In the genomic region with DNA sequence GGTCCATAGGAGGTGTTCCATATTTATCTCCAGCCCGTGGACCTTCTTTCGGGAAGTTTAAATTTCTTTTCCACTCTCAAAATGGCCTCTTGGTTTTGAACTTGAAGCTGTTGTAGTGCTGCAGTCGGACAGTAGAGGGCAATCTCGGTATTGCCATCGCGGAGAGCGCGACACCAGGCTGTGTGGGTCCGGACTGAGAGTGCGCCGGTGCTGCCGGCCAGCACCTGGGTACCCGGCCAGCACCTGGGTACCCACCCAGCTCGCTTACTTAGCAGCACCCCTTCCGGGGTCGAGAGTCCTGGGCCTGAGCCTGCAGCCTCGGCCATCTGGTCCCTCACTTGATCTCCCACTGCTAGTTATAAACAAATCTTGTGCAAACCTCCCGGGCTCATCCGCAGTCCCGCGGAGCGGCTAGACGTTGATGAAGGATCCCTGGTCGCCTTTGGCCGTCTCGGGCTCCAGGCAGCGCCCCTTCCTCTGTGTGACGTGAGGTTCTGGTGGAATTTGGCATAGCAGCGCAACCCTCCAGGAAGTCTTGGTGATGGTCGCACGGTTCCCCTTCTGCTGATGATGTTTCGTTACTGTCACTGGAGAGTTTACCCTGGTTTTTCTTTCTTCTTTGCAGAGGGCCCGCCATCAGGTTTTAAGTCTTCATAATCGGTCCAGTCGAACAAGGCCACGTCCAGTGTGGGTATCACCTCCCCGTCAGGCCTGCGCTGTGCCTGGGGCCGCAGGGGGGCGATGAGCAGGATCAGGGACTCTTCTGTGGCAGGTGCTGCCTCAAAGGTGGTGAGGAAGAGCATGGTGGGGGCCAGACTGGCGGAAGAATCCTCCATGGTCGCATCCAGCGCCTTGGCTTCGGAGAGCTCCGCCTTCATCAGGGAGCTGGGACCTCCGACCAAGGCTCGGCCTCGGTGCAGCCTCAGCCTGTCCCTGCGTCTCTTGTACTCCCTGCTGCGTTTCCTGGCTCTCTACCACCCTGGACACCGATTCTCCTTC, we compare ENCODE assay signal across 8 cellular contexts. TPM values are rescaled to one million over a fixed set of nuclear protein-coding genes. Genes with fewer than 3 reads are reported as not detected.
DNase-seq lines count a peak whose midpoint lies in the region; ATAC-seq and TF ChIP-seq lines count a peak whose summit lies in the region.

No MANE protein-coding gene starts in this region.

- H3K4me3 ChIP-seq in right lobe of liver (no peak overlapping the region), aorta (ENCODE audit: low read length in 2 of 2) (no peak overlapping the region)

- 59% methylated on average over 20 of the region's 51 CpGs for WGBS in right lobe of liver (ENCODE audit: insufficient coverage, low coverage, low lambda C conversion rate, missing lambda C conversion rate)
- WGBS in aorta, 2 donors, result 47 to 70% methylated on average over 50 to 51 of the region's 51 CpGs

- DNase-seq in Right ventricle myocardium inferior (ENCODE audit: missing footprints) (peak; percentile 60), left cardiac atrium (no peak), NCI-H69 (lab: John Stamatoyannopoulos, UW) (peak; percentile 53), amniotic epithelial cell (ENCODE audit: low read depth) (peak; percentile 13), right lobe of liver (no peak), aorta (no peak), DMS79 (lab: John Stamatoyannopoulos, UW) (no peak), left lobe of liver (ENCODE audit: low spot score) (no peak)

- intact Hi-C loops in Right ventricle myocardium inferior (cut with DNase I), result no loop called here
- intact Hi-C loops in left cardiac atrium (cut with DNase I), result no loop called here
- intact Hi-C loops in right lobe of liver (cut with DNase I), result no loop called here
- intact Hi-C loops in aorta (cut with DNase I), result no loop called here

- H3K9me3 ChIP-seq in right lobe of liver (no peaks in the 10 kb centered on the region), aorta (ENCODE audit: control insufficient read depth, low read length) (no peaks in the 10 kb centered on the region)

- H3K27ac ChIP-seq in right lobe of liver, result no peak overlapping the region
- H3K27ac ChIP-seq in aorta (ENCODE audit: low read depth in 1 of 2, low read length in 2 of 2), result no peak overlapping the region

- no peak for TF ChIP-seq POLR2A in right lobe of liver (IDR thresholded peaks at IDR 0.05)

- H3K27me3 ChIP-seq in right lobe of liver, result no peaks in the 10 kb centered on the region
- H3K27me3 ChIP-seq in aorta (ENCODE audit: control insufficient read depth in 1 of 2, insufficient read depth in 2 of 2, low read length in 1 of 2), result no peaks in the 10 kb centered on the region

- H3K36me3 ChIP-seq in right lobe of liver (no peaks in the 10 kb centered on the region), aorta (ENCODE audit: control insufficient read depth in 1 of 2, insufficient read depth in 2 of 2, low read length in 1 of 2) (no peaks in the 10 kb centered on the region)

- peak in 3 of 4 donors; percentile 28 to 48 (median 39) for TF ChIP-seq CTCF in right lobe of liver (IDR thresholded peaks at IDR 0.05)

- H3K4me1 ChIP-seq in right lobe of liver (no peaks in the 10 kb centered on the region), aorta (ENCODE audit: control insufficient read depth in 1 of 2, insufficient read depth in 2 of 2, low read length in 2 of 2) (no peaks in the 10 kb centered on the region)

- ATAC-seq in Right ventricle myocardium inferior (no peak), left cardiac atrium (no peak), right lobe of liver (peak in 2 of 4 donors; percentile 52 to 69), aorta (ENCODE audit: low FRiP score) (peak; percentile 52), left lobe of liver (no peak)

RNA-seq across cellular contexts. Expression of gene FAM9A, which starts 17.8 kb away (rescaled TPM):
- total RNA-seq in Right ventricle myocardium inferior (not detected), left cardiac atrium (not detected), right lobe of liver (under 1 TPM in 1 of 6 experiments, not detected in 5; 0.33 TPM), aorta (not detected), left lobe of liver (not detected)
- polyA plus RNA-seq in aorta, result not detected

RNA-seq across cellular contexts. Expression of gene ANOS1, which starts 51.5 kb away (rescaled TPM):
- total RNA-seq in Right ventricle myocardium inferior, result 4.9 TPM
- total RNA-seq in left cardiac atrium, result 1 to 10 TPM; 4.0 to 5.9 TPM
- total RNA-seq in right lobe of liver, result under 1 TPM; 0.22 to 0.81 (median 0.55) TPM
- total RNA-seq in aorta, result 10 to 100 TPM in 1 of 2 donors, 1 to 10 TPM in 1; 2.3 to 12.1 TPM
- 1 to 10 TPM; 3.5 to 3.8 TPM for polyA plus RNA-seq in aorta
- total RNA-seq in left lobe of liver, result 0.25 TPM

Comparison
In these comparisons a context has a peak if more than half of its experiments do, and no peak if none do; other contexts are left out.
1. DNase-seq: peak in Right ventricle myocardium inferior (single experiment), NCI-H69 (single experiment) and amniotic epithelial cell (single experiment); none in left cardiac atrium (single experiment), right lobe of liver (0 of 3), aorta (0 of 2), DMS79 (single experiment) and left lobe of liver (single experiment).